ENCODE assay signal across 8 cellular contexts in the genomic region with DNA sequence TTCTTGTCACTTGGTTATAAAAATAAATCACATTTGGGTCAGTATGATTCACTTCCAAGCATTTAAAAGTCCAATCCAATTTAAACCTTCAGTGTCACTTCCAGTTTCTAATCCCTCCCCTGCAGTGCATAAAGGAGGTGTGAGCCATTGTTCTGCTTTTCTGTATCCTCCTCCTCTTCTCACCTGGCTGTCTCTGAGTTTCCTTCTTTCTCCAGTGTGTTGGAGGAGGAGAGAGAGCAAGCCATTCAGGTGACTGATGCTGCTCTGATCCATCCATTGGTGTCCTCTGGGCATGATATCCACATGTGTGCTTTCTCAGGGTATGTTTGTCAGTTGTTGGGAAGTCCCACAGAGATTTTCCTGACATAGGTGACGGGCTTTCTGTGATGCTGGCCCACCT. TPM values are rescaled to one million over a fixed set of nuclear protein-coding genes. Genes with fewer than 3 reads are reported as not detected.
DNase-seq lines count a peak whose midpoint lies in the region; ATAC-seq and TF ChIP-seq lines count a peak whose summit lies in the region.

No MANE protein-coding gene starts in this region.

- H3K4me3 Mint-ChIP-seq in H9 = peak overlapping the region; percentile 84 to 89
- peak overlapping the region; percentile 98 for H3K4me3 Mint-ChIP-seq in activated T-helper 2 cell treated with anti-CD3 and anti-CD28 coated beads, Interferon-gamma antibody, Interleukin-2, Interleukin-4, amounts not matched to agents 10 μg/mL and 5 μg/mL and 100 μg/mL, durations not matched to agents 14 hours and 24 hours and 36 hours (ENCODE audit: low read depth)

- peaks cover 4% of the 10 kb centered on the region for H3K23me2 ChIP-seq in H9 (ENCODE audit: insufficient read length, low read depth, low read length, poor library complexity, severe bottlenecking)

- H2BK20ac ChIP-seq in H9 (ENCODE audit: low read depth, low read length, poor library complexity, severe bottlenecking) = no peak overlapping the region

- H3K56ac ChIP-seq in H9 (ENCODE audit: insufficient read length, low read depth, low read length) = no peak overlapping the region

- no peak for TF ChIP-seq POLR2A in right lobe of liver (IDR thresholded peaks at IDR 0.05)

- no peak overlapping the region for H4K5ac ChIP-seq in H9 (ENCODE audit: insufficient read length, low read depth, low read length)

- H3K79me2 ChIP-seq in ACC112 (ENCODE audit: control insufficient read depth, insufficient read depth, low read length, unreplicated experiment) = peaks cover 21% of the 10 kb centered on the region
- H3K79me2 ChIP-seq in H9 (ENCODE audit: insufficient read depth, low read length) = 0 out of 2 replicates have a peak, but pooled peaks cover 2% of the 10 kb centered on the region

- no peak overlapping the region for H2AK5ac ChIP-seq in H9 (ENCODE audit: insufficient read length, low read length)

- no peak overlapping the region for H4K8ac ChIP-seq in H9 (replicated peaks; ENCODE audit: insufficient read length, low read depth, low read length)

- H3K36me3 Mint-ChIP-seq in H9 (ENCODE audit: insufficient read depth in 1 of 3, low read depth in 3 of 3) = peaks cover 27 to 44% (median 34%) of the 10 kb centered on the region in 3 experiments
- H3K36me3 Mint-ChIP-seq in activated T-helper 2 cell treated with anti-CD3 and anti-CD28 coated beads, Interferon-gamma antibody, Interleukin-2, Interleukin-4, amounts not matched to agents 10 μg/mL and 5 μg/mL and 100 μg/mL, durations not matched to agents 14 hours and 24 hours and 36 hours (ENCODE audit: low read depth) = peaks cover 53% of the 10 kb centered on the region

- H2BK120ac ChIP-seq in H9 (ENCODE audit: low read depth, low read length, poor library complexity, severe bottlenecking) = no peak overlapping the region

- H3K4me2 ChIP-seq in H9 (ENCODE audit: insufficient read depth, insufficient read length, low read length) = peak overlapping the region; percentile 98

- peak overlapping the region; percentile 59 to 98 (median 93); a peak in 4 of 7 replicates for H3K27ac Mint-ChIP-seq in H9
- peak overlapping the region; percentile 99 for H3K27ac Mint-ChIP-seq in activated T-helper 2 cell treated with anti-CD3 and anti-CD28 coated beads, Interferon-gamma antibody, Interleukin-2, Interleukin-4, amounts not matched to agents 10 μg/mL and 5 μg/mL and 100 μg/mL, durations not matched to agents 14 hours and 24 hours and 36 hours

- H3K14ac ChIP-seq in H9 (ENCODE audit: insufficient read depth, low read length) = no peak overlapping the region

- no peak overlapping the region for H4K91ac ChIP-seq in H9 (ENCODE audit: insufficient read length, low read depth, low read length)

- H2AFZ ChIP-seq in ACC112 (ENCODE audit: low read length, unreplicated experiment) = no peak overlapping the region
- no peak overlapping the region for H2AFZ ChIP-seq in H9 (ENCODE audit: low read length)

- no peaks in the 10 kb centered on the region for H3K79me1 ChIP-seq in H9 (ENCODE audit: insufficient read depth, low read depth, low read length, poor library complexity, severe bottlenecking)

- H3K27ac ChIP-seq in ACC112 (ENCODE audit: low read depth, low read length) = peak overlapping the region; percentile 89; the same call in 1 of the 2 replicates
- no peak overlapping the region for H3K27ac ChIP-seq in H9 (ENCODE audit: insufficient read length, low read depth, low read length)
- H3K27ac ChIP-seq in right lobe of liver = peak overlapping the region in 2 of 3 donors; percentile 96 to 99

- peaks cover 17 to 18% of the 10 kb centered on the region in 2 experiments for H3K4me1 Mint-ChIP-seq in H9
- H3K4me1 Mint-ChIP-seq in activated T-helper 2 cell treated with anti-CD3 and anti-CD28 coated beads, Interferon-gamma antibody, Interleukin-2, Interleukin-4, amounts not matched to agents 10 μg/mL and 5 μg/mL and 100 μg/mL, durations not matched to agents 14 hours and 24 hours and 36 hours (ENCODE audit: low read depth) = peaks cover 49% of the 10 kb centered on the region

- no peak overlapping the region for H3K23ac ChIP-seq in H9 (ENCODE audit: insufficient read length, low read depth, low read length)

- TF ChIP-seq CTCF in H9 (conservative IDR thresholded peaks at IDR 0.05) = no peak
- no peak for TF ChIP-seq CTCF in right lobe of liver (IDR thresholded peaks at IDR 0.05)

- H3K9ac ChIP-seq in H9 (ENCODE audit: extremely low read depth, insufficient read length, low read length) = no peak overlapping the region

- H3K9me3 ChIP-seq in H9 (ENCODE audit: control insufficient read depth, low read depth, low read length) = no peaks in the 10 kb centered on the region
- no peaks in the 10 kb centered on the region for H3K9me3 ChIP-seq in right lobe of liver

- H3K4ac ChIP-seq in H9 (ENCODE audit: low read depth, low read length) = no peak overlapping the region

- DNase-seq in H9 (no peak), right lobe of liver (no peak), NCI-H2029 (lab: John Stamatoyannopoulos, UW) (no peak), mesenteric fat pad (ENCODE audit: low spot score) (no peak), iPS-NIHi11 (ENCODE audit: low spot score) (no peak)
- DNase-seq in activated T-helper 2 cell treated with anti-CD3 and anti-CD28 coated beads, Interferon-gamma antibody, Interleukin-2, Interleukin-4, amounts not matched to agents 10 μg/mL and 5 μg/mL and 100 μg/mL, durations not matched to agents 14 hours and 24 hours and 36 hours (ENCODE audit: low spot score) = no peak

- H2BK15ac ChIP-seq in H9 (ENCODE audit: low read depth, low read length) = no peak overlapping the region

- no peak overlapping the region for H2BK5ac ChIP-seq in H9 (ENCODE audit: insufficient read length, low read length)

- H3K9me3 Mint-ChIP-seq in H9 = peaks cover 4 to 14% of the 10 kb centered on the region in 2 experiments; a peak in 4 of 5 replicates
- H3K9me3 Mint-ChIP-seq in activated T-helper 2 cell treated with anti-CD3 and anti-CD28 coated beads, Interferon-gamma antibody, Interleukin-2, Interleukin-4, amounts not matched to agents 10 μg/mL and 5 μg/mL and 100 μg/mL, durations not matched to agents 14 hours and 24 hours and 36 hours = peaks cover 5% of the 10 kb centered on the region

- no peak overlapping the region for H2BK12ac ChIP-seq in H9 (ENCODE audit: insufficient read length, low read depth, low read length)

- intact Hi-C loops in activated T-helper 2 cell treated with anti-CD3 and anti-CD28 coated beads, Interferon-gamma antibody, Interleukin-2, Interleukin-4, amounts not matched to agents 10 μg/mL and 5 μg/mL and 100 μg/mL, durations not matched to agents 14 hours and 24 hours and 36 hours (cut with micrococcal nuclease) = loop anchor here (5.0 kb wide), 2 partner anchors 544 to 729 kb away; no protein-coding TSS in a partner anchor
- intact Hi-C loops in right lobe of liver (cut with DNase I) = no loop called here

- H3T11ph ChIP-seq in H9 (ENCODE audit: low read length) = no peak overlapping the region

- H3K4me1 ChIP-seq in ACC112 (ENCODE audit: control insufficient read depth, insufficient read depth, low read length, unreplicated experiment) (peaks cover 23% of the 10 kb centered on the region), H9 (ENCODE audit: insufficient read depth, low read length) (0 out of 2 replicates have a peak, but pooled peaks cover 3% of the 10 kb centered on the region), right lobe of liver (peaks cover 0 to 8% (median 0%) of the 10 kb centered on the region in 4 donors)

- H3K27me3 ChIP-seq in ACC112 (ENCODE audit: insufficient read depth, low read length) = no peaks in the 10 kb centered on the region
- no peaks in the 10 kb centered on the region for H3K27me3 ChIP-seq in H9 (ENCODE audit: insufficient read depth, low read length)
- H3K27me3 ChIP-seq in right lobe of liver = no peaks in the 10 kb centered on the region

- H3K4me3 ChIP-seq in ACC112 (ENCODE audit: low read depth, low read length) (peak overlapping the region; percentile 89), right lobe of liver (peak overlapping the region in 1 of 3 donors; percentile 69)

- ATAC-seq in right lobe of liver = no peak
- no peak for ATAC-seq in HG02571 (IDR thresholded peaks at IDR 0.05; ENCODE audit: unreplicated experiment)

- H3K27me3 Mint-ChIP-seq in H9 (ENCODE audit: low read depth) = no peaks in the 10 kb centered on the region
- H3K27me3 Mint-ChIP-seq in activated T-helper 2 cell treated with anti-CD3 and anti-CD28 coated beads, Interferon-gamma antibody, Interleukin-2, Interleukin-4, amounts not matched to agents 10 μg/mL and 5 μg/mL and 100 μg/mL, durations not matched to agents 14 hours and 24 hours and 36 hours (ENCODE audit: low read depth) = no peaks in the 10 kb centered on the region

- H3K36me3 ChIP-seq in ACC112 (ENCODE audit: insufficient read depth, low read length) (peaks cover 12% of the 10 kb centered on the region; the same call in 1 of the 2 replicates), right lobe of liver (peaks cover 0 to 7% (median 0%) of the 10 kb centered on the region in 4 donors)

- H3K18ac ChIP-seq in H9 (ENCODE audit: insufficient read length, low read depth, low read length) = no peak overlapping the region

- no CpG with 5 or more reads among the region's 1 CpG for WGBS in H9 (ENCODE audit: extremely low coverage, insufficient read length, low lambda C conversion rate)
- WGBS in right lobe of liver (ENCODE audit: insufficient coverage, low coverage, low lambda C conversion rate, missing lambda C conversion rate) = no CpG with 5 or more reads among the region's 1 CpG

- no peaks in the 10 kb centered on the region for H4K20me1 ChIP-seq in H9 (ENCODE audit: control insufficient read depth, insufficient read depth, insufficient read length)

RNA-seq across cellular contexts. Expression of gene NUDT15, which starts 1.2 kb away (rescaled TPM):
- 50.5 and 53.5 TPM in 2 replicates for total RNA-seq in H9 (2021)
- total RNA-seq in activated T-helper 2 cell treated with anti-CD3 and anti-CD28 coated beads, Interferon-gamma antibody, Interleukin-2, Interleukin-4, amounts not matched to agents 10 μg/mL and 5 μg/mL and 100 μg/mL, durations not matched to agents 14 hours and 24 hours and 36 hours = 12.2 and 15.9 TPM in 2 replicates
- total RNA-seq in right lobe of liver = 1 to 10 TPM; 5.1 to 7.6 (median 6.3) TPM
- total RNA-seq in mesenteric fat pad = 11.4 TPM

RNA-seq across cellular contexts. Expression of gene SUCLA2, which starts 37.7 kb away (rescaled TPM):
- total RNA-seq in H9 (2021) = 48.2 and 53.9 TPM in 2 replicates
- 42.0 and 43.7 TPM in 2 replicates for total RNA-seq in activated T-helper 2 cell treated with anti-CD3 and anti-CD28 coated beads, Interferon-gamma antibody, Interleukin-2, Interleukin-4, amounts not matched to agents 10 μg/mL and 5 μg/mL and 100 μg/mL, durations not matched to agents 14 hours and 24 hours and 36 hours
- 10 to 100 TPM; 16.0 to 35.8 (median 19.8) TPM for total RNA-seq in right lobe of liver
- 59.9 TPM for total RNA-seq in mesenteric fat pad

RNA-seq across cellular contexts. Expression of gene MED4, which starts 56.1 kb away (rescaled TPM):
- 50.6 and 57.8 TPM in 2 replicates for total RNA-seq in H9 (2021)
- 56.1 and 56.3 TPM in 2 replicates for total RNA-seq in activated T-helper 2 cell treated with anti-CD3 and anti-CD28 coated beads, Interferon-gamma antibody, Interleukin-2, Interleukin-4, amounts not matched to agents 10 μg/mL and 5 μg/mL and 100 μg/mL, durations not matched to agents 14 hours and 24 hours and 36 hours
- 10 to 100 TPM; 15.1 to 22.5 (median 20.7) TPM for total RNA-seq in right lobe of liver
- 43.3 TPM for total RNA-seq in mesenteric fat pad
